In the genomic region with DNA sequence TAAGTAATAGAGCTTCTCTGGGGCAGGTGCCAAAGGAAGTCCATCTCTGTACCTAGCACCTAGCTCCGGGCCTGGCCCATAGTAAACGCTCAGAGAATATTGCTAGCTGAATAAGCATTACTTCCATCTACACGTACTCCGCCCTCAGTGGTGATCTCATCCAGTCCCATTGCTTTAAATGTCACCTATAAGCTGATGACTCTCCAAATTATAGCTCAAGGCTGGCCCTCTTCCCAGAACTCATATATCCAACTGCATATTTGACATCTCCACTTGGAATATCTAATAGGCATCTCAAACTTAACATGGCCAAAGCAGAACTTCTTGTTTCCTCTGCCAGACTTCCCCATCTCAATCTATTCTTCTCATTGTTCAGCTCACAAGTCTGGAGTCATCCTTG, we compare ENCODE assay signal across 19 cellular contexts. TPM values are rescaled to one million over a fixed set of nuclear protein-coding genes. Genes with fewer than 3 reads are reported as not detected.
DNase-seq lines count a peak whose midpoint lies in the region; ATAC-seq and TF ChIP-seq lines count a peak whose summit lies in the region.
"Had no signal": no experiment of that assay in that cellular context is flagged by ENCODE, and none has a peak within 500 bp of the region (broad histone marks: within the 10 kb centered on the region; RNA-seq: fewer than 3 reads in every experiment).

No MANE protein-coding gene starts in this region.

- BruUV-seq in MCF 10A (replicated peaks; lab: Mats Ljungman, UMichigan) = no TSS peak

- CTCF ChIA-PET in MCF 10A (lab: Yijun Ruan, JAX) = interaction anchor here (0.7 kb wide), 2 partner anchors 19 to 1912 kb away, joined by 3 to 5 read pairs; a partner anchor contains a TSS

- H3K9me3 Mint-ChIP-seq in brain (no peaks in the 10 kb centered on the region), MCF 10A (ENCODE audit: unreplicated experiment) (no peaks in the 10 kb centered on the region)
- H3K9me3 Mint-ChIP-seq: activated T-cell treated with anti-CD3 and anti-CD28 coated beads, Interleukin-2, amount 50 U/mL, for 24 hours had no signal

- peak; percentile 49 for DNase-seq in MG63
- DNase-seq in left colon = peak in 1 of 2 donors; percentile 18
- no peak for DNase-seq in stimulated activated CD4-positive, alpha-beta T cell treated with anti-CD3 and anti-CD28 coated beads, Interleukin-4, amount 100 ng/mL, for 1 hour
- DNase-seq in stimulated activated CD4-positive, alpha-beta T cell treated with anti-CD3 and anti-CD28 coated beads, Interleukin-12 subunit alpha, Interleukin-12 subunit beta, amount 100 ng/mL, for 4 hours = no peak
- DNase-seq in MCF 10A (ENCODE audit: unreplicated experiment) = no peak
- DNase-seq: activated CD4-positive, alpha-beta T cell treated with anti-CD3 and anti-CD28 coated beads for 36 hours; activated CD8-positive, alpha-beta memory T cell treated with anti-CD3 and anti-CD28 coated beads for 24 hours; activated T-cell treated with anti-CD3 and anti-CD28 coated beads, Interleukin-2, amount 50 U/mL, for 24 hours; brain microvascular endothelial cell; glutamatergic neuron; KG1; MV-4-11; NCI-H524; RPMI8226 had no signal

- peaks cover 11% of the 10 kb centered on the region for H3K4me1 Mint-ChIP-seq in brain
- H3K4me1 Mint-ChIP-seq in MCF 10A (ENCODE audit: insufficient read depth, unreplicated experiment) = no peaks in the 10 kb centered on the region
- H3K4me1 Mint-ChIP-seq: activated CD4-positive, alpha-beta T cell treated with anti-CD3 and anti-CD28 coated beads for 36 hours had no signal

- H3K36me3 ChIP-seq in MG63 = peaks cover 11% of the 10 kb centered on the region
- H3K36me3 ChIP-seq: brain microvascular endothelial cell had no signal

- peak; percentile 94 for ATAC-seq in left colon
- no peak for ATAC-seq in GM21619 (IDR thresholded peaks at IDR 0.05; ENCODE audit: unreplicated experiment)
- ATAC-seq: activated CD4-positive, alpha-beta T cell treated with anti-CD3 and anti-CD28 coated beads for 36 hours had no signal

- POLR2A ChIA-PET in MCF 10A (lab: Yijun Ruan, JAX) = interaction anchor here (0.7 kb wide), 1 partner anchor 1377 kb away, joined by 3 read pairs; no protein-coding TSS in a partner anchor

- no peak overlapping the region for H3K4me3 Mint-ChIP-seq in brain
- H3K4me3 Mint-ChIP-seq in MCF 10A (ENCODE audit: unreplicated experiment) = no peak overlapping the region
- H3K4me3 Mint-ChIP-seq: activated CD4-positive, alpha-beta T cell treated with anti-CD3 and anti-CD28 coated beads for 36 hours; activated T-cell treated with anti-CD3 and anti-CD28 coated beads, Interleukin-2, amount 50 U/mL, for 24 hours had no signal

- H3K27ac Mint-ChIP-seq in brain (peak overlapping the region in 3 of 5 experiments; percentile 3 to 25 (median 4)), MCF 10A (ENCODE audit: low read depth, unreplicated experiment) (no peak overlapping the region)
- H3K27ac Mint-ChIP-seq: activated CD4-positive, alpha-beta T cell treated with anti-CD3 and anti-CD28 coated beads for 36 hours; activated T-cell treated with anti-CD3 and anti-CD28 coated beads, Interleukin-2, amount 50 U/mL, for 24 hours had no signal

- TF ChIP-seq CTCF in C4-2B (conservative IDR thresholded peaks at IDR 0.05) (no peak), brain (conservative IDR thresholded peaks at IDR 0.05) (no peak), MCF 10A (IDR thresholded peaks at IDR 0.05; ENCODE audit: unreplicated experiment) (no peak)

- H3K27ac ChIP-seq in C4-2B = peak overlapping the region; percentile 19
- H3K27ac ChIP-seq: brain microvascular endothelial cell had no signal

- H3K4me3 ChIP-seq in MG63 = no peak overlapping the region
- H3K4me3 ChIP-seq: BLaER1 treated with 17β-estradiol and CSF1 and Interleukin-3, amounts not matched to agents 10 nM and 100 nM; lung had no signal

- intact Hi-C loops in left colon (cut with DNase I, micrococcal nuclease) = no loop called here
- intact Hi-C loops in MCF 10A (cut with micrococcal nuclease) = no loop called here

- no peaks in the 10 kb centered on the region for H3K9me3 ChIP-seq in MG63
- H3K9me3 ChIP-seq: BLaER1 treated with 17β-estradiol and CSF1 and Interleukin-3, amounts not matched to agents 10 nM and 100 nM had no signal

- H3K36me3 Mint-ChIP-seq in brain (peaks cover 16% of the 10 kb centered on the region), MCF 10A (ENCODE audit: insufficient read depth, unreplicated experiment) (peaks cover 21% of the 10 kb centered on the region)

- H3K27me3 ChIP-seq in MG63 = no peaks in the 10 kb centered on the region
- H3K27me3 ChIP-seq: BLaER1 treated with 17β-estradiol and CSF1 and Interleukin-3, amounts not matched to agents 10 nM and 100 nM; brain microvascular endothelial cell had no signal

- H3K27me3 Mint-ChIP-seq in brain (no peaks in the 10 kb centered on the region), MCF 10A (ENCODE audit: insufficient read depth, unreplicated experiment) (no peaks in the 10 kb centered on the region)
- H3K27me3 Mint-ChIP-seq: activated CD4-positive, alpha-beta T cell treated with anti-CD3 and anti-CD28 coated beads for 36 hours; activated T-cell treated with anti-CD3 and anti-CD28 coated beads, Interleukin-2, amount 50 U/mL, for 24 hours had no signal

RNA-seq across cellular contexts. Expression of a gene that starts 6.9 kb away (rescaled TPM):
- total RNA-seq in MG63 (2014; rRNA removed; shearing (Covaris generic); ENCODE audit: low replicate concordance) = 472 and 685 TPM in 2 replicates
- 725 TPM for polyA plus RNA-seq in brain (ENCODE audit: insufficient read depth, low read depth, low replicate concordance)
- 100 to 1,000 TPM; 338 to 371 TPM for total RNA-seq in left colon
- 247 and 351 TPM in 2 replicates for total RNA-seq in MCF 10A (2022)

RNA-seq across cellular contexts. Expression of a gene that starts 19.5 kb away (rescaled TPM):
- total RNA-seq in MG63 (2014; rRNA removed; shearing (Covaris generic); ENCODE audit: low replicate concordance) = 332 and 366 TPM in 2 replicates
- polyA plus RNA-seq in brain (ENCODE audit: insufficient read depth, low read depth, low replicate concordance) = 182 TPM
- total RNA-seq in left colon = 100 to 1,000 TPM; 135 to 143 TPM
- total RNA-seq in MCF 10A (2022) = 192 and 193 TPM in 2 replicates

RNA-seq across cellular contexts. Expression of a gene that starts 39.9 kb away (rescaled TPM):
- total RNA-seq in MG63 (2014; rRNA removed; shearing (Covaris generic); ENCODE audit: low replicate concordance) = 17.1 and 27.0 TPM in 2 replicates
- 36.5 TPM for polyA plus RNA-seq in brain (ENCODE audit: insufficient read depth, low read depth, low replicate concordance)
- total RNA-seq in left colon = 10 to 100 TPM; 31.2 to 35.1 TPM
- total RNA-seq in MCF 10A (2022) = 21.5 and 22.9 TPM in 2 replicates

RNA-seq across cellular contexts. Expression of a gene that starts 42.8 kb away (rescaled TPM):
- 14.8 and 15.5 TPM in 2 replicates for total RNA-seq in MG63 (2014; rRNA removed; shearing (Covaris generic); ENCODE audit: low replicate concordance)
- 25.4 TPM for polyA plus RNA-seq in brain (ENCODE audit: insufficient read depth, low read depth, low replicate concordance)
- total RNA-seq in left colon (10 to 100 TPM; 18.9 to 32.7 TPM), MCF 10A (2022) (29.7 and 32.1 TPM in 2 replicates)

RNA-seq across cellular contexts. Expression of a gene that starts 42.8 kb away (rescaled TPM):
- 40.3 and 41.4 TPM in 2 replicates for total RNA-seq in MG63 (2014; rRNA removed; shearing (Covaris generic); ENCODE audit: low replicate concordance)
- 10.9 TPM for polyA plus RNA-seq in brain (ENCODE audit: insufficient read depth, low read depth, low replicate concordance)
- total RNA-seq in left colon (10 to 100 TPM; 14.1 to 20.1 TPM), MCF 10A (2022) (48.4 and 50.2 TPM in 2 replicates)
